Comparison of ENCODE assay signal across 8 cellular contexts in the genomic region with DNA sequence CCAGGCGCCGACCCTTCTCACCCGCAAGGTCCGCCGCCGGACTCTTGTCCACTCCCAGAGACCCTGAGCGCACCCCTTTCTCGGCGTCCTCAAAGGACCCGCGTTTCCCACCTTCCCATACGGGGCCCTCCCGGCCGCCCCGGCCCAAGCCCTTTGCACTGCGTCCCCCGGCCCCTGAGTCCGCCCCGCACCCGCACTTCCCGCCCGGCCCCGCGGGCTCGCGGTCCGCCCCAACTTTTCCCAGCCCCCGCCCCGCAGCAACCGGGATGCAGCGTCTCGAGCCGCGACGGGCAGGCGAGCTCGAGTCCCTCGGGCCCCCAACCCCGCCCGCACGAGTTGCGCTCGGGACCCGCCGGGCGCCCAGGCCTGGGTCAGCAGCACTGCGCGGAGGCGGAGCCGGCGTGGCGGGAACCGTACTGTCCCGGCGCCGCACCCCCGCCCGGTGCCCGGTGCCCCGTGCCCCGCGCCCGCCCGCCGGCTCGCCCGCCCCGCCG. TPM values are rescaled to one million over a fixed set of nuclear protein-coding genes. Genes with fewer than 3 reads are reported as not detected.
DNase-seq lines count a peak whose midpoint lies in the region; ATAC-seq and TF ChIP-seq lines count a peak whose summit lies in the region.

No MANE protein-coding gene starts in this region.

- in situ Hi-C loops in Panc1 (cut with HindIII; ENCODE audit: low pct_unique_long_range_greater_than_20kb, low sequenced_read_pairs) = no loop called here

- no peaks in the 10 kb centered on the region for H3F3A ChIP-seq in neural cell (ENCODE audit: insufficient read depth, low read length, poor library complexity, severe bottlenecking)

- DNase-seq in activated CD4-positive, CD25-positive, alpha-beta regulatory T cell (lab: John Stamatoyannopoulos, UW) = no peak
- no peak for DNase-seq in Panc1 (ENCODE audit: low read depth, low spot score)
- DNase-seq in GOT3 (lab: John Stamatoyannopoulos, UW) = no peak
- DNase-seq in COR-L47 (lab: John Stamatoyannopoulos, UW) = no peak

- peaks cover 2% of the 10 kb centered on the region; the same call in 1 of the 2 replicates for H3K36me3 ChIP-seq in Panc1 (ENCODE audit: control insufficient read depth, insufficient read depth, low read length)
- no peaks in the 10 kb centered on the region for H3K36me3 ChIP-seq in esophagus (ENCODE audit: control insufficient read depth in 2 of 2, insufficient read depth in 2 of 2, low read length in 1 of 2)
- H3K36me3 ChIP-seq in neural cell (ENCODE audit: insufficient read depth, low read length) = no peaks in the 10 kb centered on the region

- H4K20me1 ChIP-seq in neural cell (ENCODE audit: insufficient read depth) = no peaks in the 10 kb centered on the region

- BruUV-seq in Panc1 (replicated peaks; lab: Mats Ljungman, UMichigan) = no TSS peak

- POLR2A ChIA-PET in Panc1 (lab: Charles Lee) = interaction anchor here (0.6 kb wide), 1 partner anchor 15 kb away, joined by 7 read pairs; no protein-coding TSS in a partner anchor

- intact Hi-C loops in Panc1 (cut with micrococcal nuclease; ENCODE audit: unreplicated experiment) = loop anchor here (2.0 to 5.0 kb wide), 2 partner anchors 110 to 308 kb away; no protein-coding TSS in a partner anchor

- no peaks in the 10 kb centered on the region for H3K9me2 ChIP-seq in neural cell (ENCODE audit: insufficient read depth, low read length)

- peak overlapping the region; percentile 37 for H2AFZ ChIP-seq in neural cell (ENCODE audit: low read depth, low read length)

- H3K79me2 ChIP-seq in neural cell (replicated peaks; ENCODE audit: insufficient read depth, low read length) = peaks cover 9% of the 10 kb centered on the region

- ATAC-seq in activated CD4-positive, CD25-positive, alpha-beta regulatory T cell treated with anti-CD3 and anti-CD28 coated beads, Interleukin-2, amount 50 U/mL, for 24 hours = peak; percentile 19 to 29
- ATAC-seq in HG02759 (IDR thresholded peaks at IDR 0.05; ENCODE audit: unreplicated experiment) (peak; percentile 46), Panc1 (peak; percentile 77)

- H3K9me3 ChIP-seq in Panc1 (ENCODE audit: control insufficient read depth, insufficient read depth, low read depth, low read length) = no peaks in the 10 kb centered on the region
- no peaks in the 10 kb centered on the region for H3K9me3 ChIP-seq in esophagus (ENCODE audit: control insufficient read depth in 2 of 2, insufficient read depth in 1 of 2, low read depth in 1 of 2, low read length in 1 of 2)
- no peaks in the 10 kb centered on the region for H3K9me3 ChIP-seq in neural cell (ENCODE audit: low read length)

- H3K4me3 ChIP-seq in Panc1 (ENCODE audit: low read depth in 2 of 2, low read length in 2 of 2) (peak overlapping the region; percentile 61 to 65), esophagus (ENCODE audit: low read depth in 1 of 2, low read length in 2 of 2) (peak overlapping the region; percentile 63 to 67), neural cell (ENCODE audit: low read length) (peak overlapping the region; percentile 81)

- H3K4me1 ChIP-seq in Panc1 (ENCODE audit: control insufficient read depth, insufficient read depth, low read length) (peaks cover 18% of the 10 kb centered on the region), esophagus (ENCODE audit: control insufficient read depth in 2 of 2, insufficient read depth in 2 of 2, low read length in 1 of 2) (peaks cover 0 to 6% of the 10 kb centered on the region in 2 donors)

- peak overlapping the region; percentile 15 for H3K4me2 ChIP-seq in neural cell (ENCODE audit: low read length)

- peak overlapping the region; percentile 64 for H3K9ac ChIP-seq in neural cell (ENCODE audit: low read length)

- TF ChIP-seq CTCF in Panc1 (IDR thresholded peaks at IDR 0.05) = no peak
- no peak for TF ChIP-seq CTCF in neural cell (IDR thresholded peaks at IDR 0.05; ENCODE audit: poor library complexity, severe bottlenecking)

- no peak for TF ChIP-seq EP300 in neural cell (conservative IDR thresholded peaks at IDR 0.05; ENCODE audit: poor library complexity, severe bottlenecking)

- CTCF ChIA-PET in Panc1 (lab: Charles Lee) = interaction anchor here (1.3 kb wide), 1 partner anchor 308 kb away, joined by 5 read pairs; no protein-coding TSS in a partner anchor

- 0 to 1% methylated on average over 49 to 69 of the region's 69 CpGs for WGBS in esophagus, 2 donors

- H3K27me3 ChIP-seq in Panc1 (ENCODE audit: control insufficient read depth, insufficient read depth, low read length) (peaks cover 13% of the 10 kb centered on the region), esophagus (ENCODE audit: control insufficient read depth in 1 of 2, insufficient read depth in 2 of 2, low read length in 2 of 2) (no peaks in the 10 kb centered on the region), neural cell (ENCODE audit: insufficient read depth, low read depth, low read length) (no peaks in the 10 kb centered on the region)

- H3K27ac ChIP-seq in Panc1 (ENCODE audit: low read length) (no peak overlapping the region; the same call in 1 of the 2 replicates), esophagus (ENCODE audit: low read depth in 2 of 2, low read length in 1 of 2) (peak overlapping the region; percentile 67 to 69), neural cell (ENCODE audit: low read length) (no peak overlapping the region)

- TF ChIP-seq RAD21 in neural cell (conservative IDR thresholded peaks at IDR 0.05) = no peak

TF ChIP-seq in neural cell, 6 proteins besides CTCF, POLR2A, EP300 and RAD21:
- TF ChIP-seq, protein P1, sequence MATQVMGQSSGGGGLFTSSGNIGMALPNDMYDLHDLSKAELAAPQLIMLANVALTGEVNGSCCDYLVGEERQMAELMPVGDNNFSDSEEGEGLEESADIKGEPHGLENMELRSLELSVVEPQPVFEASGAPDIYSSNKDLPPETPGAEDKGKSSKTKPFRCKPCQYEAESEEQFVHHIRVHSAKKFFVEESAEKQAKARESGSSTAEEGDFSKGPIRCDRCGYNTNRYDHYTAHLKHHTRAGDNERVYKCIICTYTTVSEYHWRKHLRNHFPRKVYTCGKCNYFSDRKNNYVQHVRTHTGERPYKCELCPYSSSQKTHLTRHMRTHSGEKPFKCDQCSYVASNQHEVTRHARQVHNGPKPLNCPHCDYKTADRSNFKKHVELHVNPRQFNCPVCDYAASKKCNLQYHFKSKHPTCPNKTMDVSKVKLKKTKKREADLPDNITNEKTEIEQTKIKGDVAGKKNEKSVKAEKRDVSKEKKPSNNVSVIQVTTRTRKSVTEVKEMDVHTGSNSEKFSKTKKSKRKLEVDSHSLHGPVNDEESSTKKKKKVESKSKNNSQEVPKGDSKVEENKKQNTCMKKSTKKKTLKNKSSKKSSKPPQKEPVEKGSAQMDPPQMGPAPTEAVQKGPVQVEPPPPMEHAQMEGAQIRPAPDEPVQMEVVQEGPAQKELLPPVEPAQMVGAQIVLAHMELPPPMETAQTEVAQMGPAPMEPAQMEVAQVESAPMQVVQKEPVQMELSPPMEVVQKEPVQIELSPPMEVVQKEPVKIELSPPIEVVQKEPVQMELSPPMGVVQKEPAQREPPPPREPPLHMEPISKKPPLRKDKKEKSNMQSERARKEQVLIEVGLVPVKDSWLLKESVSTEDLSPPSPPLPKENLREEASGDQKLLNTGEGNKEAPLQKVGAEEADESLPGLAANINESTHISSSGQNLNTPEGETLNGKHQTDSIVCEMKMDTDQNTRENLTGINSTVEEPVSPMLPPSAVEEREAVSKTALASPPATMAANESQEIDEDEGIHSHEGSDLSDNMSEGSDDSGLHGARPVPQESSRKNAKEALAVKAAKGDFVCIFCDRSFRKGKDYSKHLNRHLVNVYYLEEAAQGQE (IDR thresholded peaks at IDR 0.05; ENCODE audit: borderline replicate concordance) = no peak
- TF ChIP-seq EZH2 (IDR thresholded peaks at IDR 0.05; ENCODE audit: borderline replicate concordance, insufficient read depth, low read length, poor library complexity, severe bottlenecking) = no peak
- TF ChIP-seq SMC3 (conservative IDR thresholded peaks at IDR 0.05; ENCODE audit: poor library complexity) = no peak
- no peak for TF ChIP-seq POLR2AphosphoS5 (IDR thresholded peaks at IDR 0.05)
- TF ChIP-seq MXI1 (conservative IDR thresholded peaks at IDR 0.05; ENCODE audit: poor library complexity, severe bottlenecking) = no peak
- TF ChIP-seq TAF1 (IDR thresholded peaks at IDR 0.05; ENCODE audit: low read depth) = no peak

RNA-seq across cellular contexts. Expression of a gene that starts 0.4 kb away (rescaled TPM):
- total RNA-seq in Panc1 (2021; ENCODE audit: unreplicated experiment) = 14.1 TPM
- 16.5 TPM for polyA plus RNA-seq in Panc1 (2012; ENCODE audit: insufficient read length)
- polyA plus RNA-seq in esophagus (10 to 100 TPM in 1 of 2 donors, 1 to 10 TPM in 1; 7.9 to 14.2 TPM), neural cell (10.0 and 12.4 TPM in 2 replicates)
- polyA minus RNA-seq in neural cell = 7.5 and 18.5 TPM in 2 replicates

Comparison
In these comparisons a context has a peak if more than half of its experiments do, and no peak if none do; other contexts are left out.
1. ATAC-seq: peak in every context shown above with its lines; median percentile 77 in Panc1; 46 in HG02759; 24 in activated CD4-positive, CD25-positive, alpha-beta regulatory T cell treated with anti-CD3 and anti-CD28 coated beads, Interleukin-2, amount 50 U/mL, for 24 hours.
2. H3K27ac ChIP-seq: peak in esophagus (2 of 2); none in Panc1 (single experiment) and neural cell (single experiment).
3. Peak in every context shown above with its lines, with median percentiles within 50 percentile points of each other: H3K4me3 ChIP-seq.